Comparison of ENCODE assay signal across 2 cellular contexts in the genomic region with DNA sequence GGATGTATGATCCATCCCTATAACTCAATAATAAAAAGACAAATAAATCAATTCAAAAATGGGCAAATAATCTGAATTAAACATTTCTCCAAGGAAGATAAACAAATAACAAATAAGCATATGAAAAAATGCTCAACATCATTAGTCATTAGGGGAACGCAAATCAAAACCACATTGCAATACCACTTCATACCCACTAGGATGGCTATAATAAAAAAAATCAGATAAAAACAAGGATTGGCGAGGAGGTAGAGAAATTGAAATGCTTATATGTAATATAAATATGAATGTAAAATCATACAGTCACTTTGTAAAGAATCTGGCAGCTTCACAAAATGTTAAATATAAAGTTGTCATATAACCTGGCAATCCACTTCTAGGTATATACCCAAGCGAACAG.
TF ChIP-seq lines count a peak whose summit lies in the region.

No MANE protein-coding gene starts in this region.

TF ChIP-seq in HCT116, 20 proteins besides CTCF, POLR2A, EP300 and RAD21 (continued from another document):
- TF ChIP-seq TCF7L2 (IDR thresholded peaks at IDR 0.05; ENCODE audit: borderline replicate concordance, extremely low read depth, insufficient read depth, insufficient read length) (no peak), JUND (IDR thresholded peaks at IDR 0.05) (no peak), EZH2phosphoT487 (IDR thresholded peaks at IDR 0.05; ENCODE audit: borderline replicate concordance) (no peak), CBX3 (IDR thresholded peaks at IDR 0.05; ENCODE audit: low read depth) (no peak), ZNF274 (IDR thresholded peaks at IDR 0.05; ENCODE audit: low read depth, low read length) (no peak), EGR1 (IDR thresholded peaks at IDR 0.05; ENCODE audit: low read depth) (no peak), SP1 (IDR thresholded peaks at IDR 0.05; ENCODE audit: low read depth) (no peak)
- TF ChIP-seq, protein P1, sequence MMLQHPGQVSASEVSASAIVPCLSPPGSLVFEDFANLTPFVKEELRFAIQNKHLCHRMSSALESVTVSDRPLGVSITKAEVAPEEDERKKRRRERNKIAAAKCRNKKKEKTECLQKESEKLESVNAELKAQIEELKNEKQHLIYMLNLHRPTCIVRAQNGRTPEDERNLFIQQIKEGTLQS (IDR thresholded peaks at IDR 0.05) = no peak
- TF ChIP-seq, protein P2, sequence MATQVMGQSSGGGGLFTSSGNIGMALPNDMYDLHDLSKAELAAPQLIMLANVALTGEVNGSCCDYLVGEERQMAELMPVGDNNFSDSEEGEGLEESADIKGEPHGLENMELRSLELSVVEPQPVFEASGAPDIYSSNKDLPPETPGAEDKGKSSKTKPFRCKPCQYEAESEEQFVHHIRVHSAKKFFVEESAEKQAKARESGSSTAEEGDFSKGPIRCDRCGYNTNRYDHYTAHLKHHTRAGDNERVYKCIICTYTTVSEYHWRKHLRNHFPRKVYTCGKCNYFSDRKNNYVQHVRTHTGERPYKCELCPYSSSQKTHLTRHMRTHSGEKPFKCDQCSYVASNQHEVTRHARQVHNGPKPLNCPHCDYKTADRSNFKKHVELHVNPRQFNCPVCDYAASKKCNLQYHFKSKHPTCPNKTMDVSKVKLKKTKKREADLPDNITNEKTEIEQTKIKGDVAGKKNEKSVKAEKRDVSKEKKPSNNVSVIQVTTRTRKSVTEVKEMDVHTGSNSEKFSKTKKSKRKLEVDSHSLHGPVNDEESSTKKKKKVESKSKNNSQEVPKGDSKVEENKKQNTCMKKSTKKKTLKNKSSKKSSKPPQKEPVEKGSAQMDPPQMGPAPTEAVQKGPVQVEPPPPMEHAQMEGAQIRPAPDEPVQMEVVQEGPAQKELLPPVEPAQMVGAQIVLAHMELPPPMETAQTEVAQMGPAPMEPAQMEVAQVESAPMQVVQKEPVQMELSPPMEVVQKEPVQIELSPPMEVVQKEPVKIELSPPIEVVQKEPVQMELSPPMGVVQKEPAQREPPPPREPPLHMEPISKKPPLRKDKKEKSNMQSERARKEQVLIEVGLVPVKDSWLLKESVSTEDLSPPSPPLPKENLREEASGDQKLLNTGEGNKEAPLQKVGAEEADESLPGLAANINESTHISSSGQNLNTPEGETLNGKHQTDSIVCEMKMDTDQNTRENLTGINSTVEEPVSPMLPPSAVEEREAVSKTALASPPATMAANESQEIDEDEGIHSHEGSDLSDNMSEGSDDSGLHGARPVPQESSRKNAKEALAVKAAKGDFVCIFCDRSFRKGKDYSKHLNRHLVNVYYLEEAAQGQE (IDR thresholded peaks at IDR 0.05; ENCODE audit: low read depth) = no peak
- TF ChIP-seq, protein P3, sequence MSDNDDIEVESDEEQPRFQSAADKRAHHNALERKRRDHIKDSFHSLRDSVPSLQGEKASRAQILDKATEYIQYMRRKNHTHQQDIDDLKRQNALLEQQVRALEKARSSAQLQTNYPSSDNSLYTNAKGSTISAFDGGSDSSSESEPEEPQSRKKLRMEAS (IDR thresholded peaks at IDR 0.05) = no peak

TF ChIP-seq in WTC11, 78 proteins besides CTCF, POLR2A, EP300 and RAD21 (continues in another document):
- TF ChIP-seq, protein P1 (CRISPR knock-in tag; conservative IDR thresholded peaks at IDR 0.05) = no peak
- TF ChIP-seq, protein P4, sequence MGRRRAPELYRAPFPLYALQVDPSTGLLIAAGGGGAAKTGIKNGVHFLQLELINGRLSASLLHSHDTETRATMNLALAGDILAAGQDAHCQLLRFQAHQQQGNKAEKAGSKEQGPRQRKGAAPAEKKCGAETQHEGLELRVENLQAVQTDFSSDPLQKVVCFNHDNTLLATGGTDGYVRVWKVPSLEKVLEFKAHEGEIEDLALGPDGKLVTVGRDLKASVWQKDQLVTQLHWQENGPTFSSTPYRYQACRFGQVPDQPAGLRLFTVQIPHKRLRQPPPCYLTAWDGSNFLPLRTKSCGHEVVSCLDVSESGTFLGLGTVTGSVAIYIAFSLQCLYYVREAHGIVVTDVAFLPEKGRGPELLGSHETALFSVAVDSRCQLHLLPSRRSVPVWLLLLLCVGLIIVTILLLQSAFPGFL (CRISPR knock-in tag; IDR thresholded peaks at IDR 0.05; ENCODE audit: borderline replicate concordance) = no peak
- TF ChIP-seq ATF6 (CRISPR knock-in tag; IDR thresholded peaks at IDR 0.05) (no peak), AR (CRISPR knock-in tag; IDR thresholded peaks at IDR 0.05) (no peak), RORB (CRISPR knock-in tag; IDR thresholded peaks at IDR 0.05) (no peak), STAT6 (CRISPR knock-in tag; conservative IDR thresholded peaks at IDR 0.05; ENCODE audit: low read depth) (no peak), SOX15 (CRISPR knock-in tag; IDR thresholded peaks at IDR 0.05) (no peak), CDX4 (CRISPR knock-in tag; IDR thresholded peaks at IDR 0.05; ENCODE audit: borderline replicate concordance) (no peak), FOXJ3 (CRISPR knock-in tag; IDR thresholded peaks at IDR 0.05; ENCODE audit: borderline replicate concordance) (no peak), ZNF232 (CRISPR knock-in tag; IDR thresholded peaks at IDR 0.05) (no peak), CREM (CRISPR knock-in tag; IDR thresholded peaks at IDR 0.05) (no peak), ZNF512 (CRISPR knock-in tag; IDR thresholded peaks at IDR 0.05; ENCODE audit: borderline replicate concordance) (no peak), MXD4 (CRISPR knock-in tag; IDR thresholded peaks at IDR 0.05; ENCODE audit: borderline replicate concordance) (no peak), GRHL2 (CRISPR knock-in tag; IDR thresholded peaks at IDR 0.05; ENCODE audit: insufficient replicate concordance, severe bottlenecking) (no peak)
- TF ChIP-seq, protein P5, sequence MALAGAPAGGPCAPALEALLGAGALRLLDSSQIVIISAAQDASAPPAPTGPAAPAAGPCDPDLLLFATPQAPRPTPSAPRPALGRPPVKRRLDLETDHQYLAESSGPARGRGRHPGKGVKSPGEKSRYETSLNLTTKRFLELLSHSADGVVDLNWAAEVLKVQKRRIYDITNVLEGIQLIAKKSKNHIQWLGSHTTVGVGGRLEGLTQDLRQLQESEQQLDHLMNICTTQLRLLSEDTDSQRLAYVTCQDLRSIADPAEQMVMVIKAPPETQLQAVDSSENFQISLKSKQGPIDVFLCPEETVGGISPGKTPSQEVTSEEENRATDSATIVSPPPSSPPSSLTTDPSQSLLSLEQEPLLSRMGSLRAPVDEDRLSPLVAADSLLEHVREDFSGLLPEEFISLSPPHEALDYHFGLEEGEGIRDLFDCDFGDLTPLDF (CRISPR knock-in tag; IDR thresholded peaks at IDR 0.05) = no peak
- TF ChIP-seq, protein P6, sequence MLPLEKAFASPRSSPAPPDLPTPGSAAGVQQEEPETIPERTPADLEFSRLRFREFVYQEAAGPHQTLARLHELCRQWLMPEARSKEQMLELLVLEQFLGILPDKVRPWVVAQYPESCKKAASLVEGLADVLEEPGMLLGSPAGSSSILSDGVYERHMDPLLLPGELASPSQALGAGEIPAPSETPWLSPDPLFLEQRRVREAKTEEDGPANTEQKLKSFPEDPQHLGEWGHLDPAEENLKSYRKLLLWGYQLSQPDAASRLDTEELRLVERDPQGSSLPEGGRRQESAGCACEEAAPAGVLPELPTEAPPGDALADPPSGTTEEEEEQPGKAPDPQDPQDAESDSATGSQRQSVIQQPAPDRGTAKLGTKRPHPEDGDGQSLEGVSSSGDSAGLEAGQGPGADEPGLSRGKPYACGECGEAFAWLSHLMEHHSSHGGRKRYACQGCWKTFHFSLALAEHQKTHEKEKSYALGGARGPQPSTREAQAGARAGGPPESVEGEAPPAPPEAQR (CRISPR knock-in tag; IDR thresholded peaks at IDR 0.05) = no peak
- TF ChIP-seq, protein P3 (CRISPR knock-in tag; IDR thresholded peaks at IDR 0.05) = no peak
- TF ChIP-seq, protein P7, sequence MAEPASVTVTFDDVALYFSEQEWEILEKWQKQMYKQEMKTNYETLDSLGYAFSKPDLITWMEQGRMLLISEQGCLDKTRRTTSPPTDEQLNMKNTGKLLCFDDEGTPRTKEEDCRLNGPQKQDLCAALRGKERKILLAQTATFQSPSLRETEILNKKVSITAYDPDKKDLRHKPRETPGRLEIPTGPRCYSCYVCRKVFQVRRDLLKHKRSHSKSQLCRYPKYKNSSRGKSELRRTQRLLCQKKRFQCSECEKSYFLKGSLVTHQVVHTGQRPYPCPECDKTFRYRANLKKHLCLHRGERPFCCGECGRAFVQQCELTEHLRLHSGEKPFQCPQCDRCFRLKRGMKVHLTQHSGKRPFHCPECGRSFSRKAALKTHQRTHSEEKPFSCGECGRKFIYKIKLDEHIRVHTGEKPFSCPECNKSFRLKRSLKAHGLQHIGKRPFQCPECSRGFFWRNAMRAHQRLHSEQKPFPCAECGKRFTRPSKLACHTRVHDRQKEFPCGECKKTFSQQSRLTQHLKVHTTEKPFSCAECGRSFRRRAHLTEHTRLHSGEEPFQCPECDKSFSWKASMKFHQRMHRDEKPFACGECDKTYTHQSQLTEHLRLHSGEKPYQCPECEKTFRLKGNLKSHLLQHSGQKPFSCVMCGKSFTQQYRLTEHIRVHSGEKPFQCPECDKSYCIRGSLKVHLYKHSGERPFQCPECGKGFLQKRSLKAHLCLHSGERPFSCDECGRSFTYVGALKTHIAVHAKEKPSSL (CRISPR knock-in tag; conservative IDR thresholded peaks at IDR 0.05) = no peak
